Comparison of ENCODE assay signal across 8 cellular contexts in genomic region chr5:75952963-75953362, GRCh38.
"Had no signal": no experiment of that assay in that cellular context is flagged by ENCODE, and none has a peak within 500 bp of the region (broad histone marks: within the 10 kb centered on the region; RNA-seq: fewer than 3 reads in every experiment).

No MANE protein-coding gene starts in this region.

- H3K4me3 ChIP-seq: GM23248, HAP-1, K562 had no signal

- H3K36me3 ChIP-seq: HAP-1 had no signal

- H3K9ac ChIP-seq: GM23248 had no signal

- H3K9me3 ChIP-seq: HAP-1 had no signal

- DNase-seq: GM23248, GOT3, H7, HFFc6, IMR-90, KG1 had no signal

- H3K27ac ChIP-seq: GM23248 had no signal
